ENCODE assay signal across 8 cellular contexts in genomic region chr1:2786329-2787162, GRCh38. TPM values are rescaled to one million over a fixed set of nuclear protein-coding genes. Genes with fewer than 3 reads are reported as not detected.
DNase-seq lines count a peak whose midpoint lies in the region; ATAC-seq and TF ChIP-seq lines count a peak whose summit lies in the region.

No MANE protein-coding gene starts in this region.

- no peak for TF ChIP-seq POLR2A in GM18505 (IDR thresholded peaks at IDR 0.05; ENCODE audit: borderline replicate concordance, extremely low read depth, insufficient read depth, insufficient read length)

- intact Hi-C loops in Right ventricle myocardium superior (cut with DNase I): loop anchor here (5.0 kb wide), 1 partner anchor 369 kb away; no protein-coding TSS in a partner anchor

- ATAC-seq in Right ventricle myocardium superior (ENCODE audit: poor library complexity) (no peak), GM18505 (IDR thresholded peaks at IDR 0.05; ENCODE audit: unreplicated experiment) (no peak)

- DNase-seq in CMK (ENCODE audit: low read depth): peak; percentile 35
- peak; percentile 74 for DNase-seq in NAMALWA (ENCODE audit: low spot score)
- peak; percentile 78 for DNase-seq in activated T-cell treated with anti-CD3 and anti-CD28 coated beads, Interleukin-2, amount 50 U/mL, for 1 hour
- peak; percentile 67 for DNase-seq in Right ventricle myocardium superior
- DNase-seq in stimulated activated CD4-positive, alpha-beta T cell treated with anti-CD3 and anti-CD28 coated beads, Interleukin-1b, Interleukin-23, amount 100 ng/mL, for 1 hour (ENCODE audit: low read depth in 2 of 2): peak; percentile 49 to 60
- no peak for DNase-seq in NCI-H1694 (lab: John Stamatoyannopoulos, UW)
- DNase-seq in A172 (ENCODE audit: low spot score): no peak

RNA-seq across cellular contexts. Expression of gene TTC34, which starts 14.9 kb away (rescaled TPM):
- total RNA-seq in Right ventricle myocardium superior: 0.56 TPM
- total RNA-seq in A172 (2014; rRNA removed; shearing (Covaris generic)): 0.07 TPM in 1 of 2 replicates, not detected in the other

Comparison
In these comparisons a context has a peak if more than half of its experiments do, and no peak if none do; other contexts are left out.
1. DNase-seq: peak in CMK (single experiment), NAMALWA (single experiment), activated T-cell treated with anti-CD3 and anti-CD28 coated beads, Interleukin-2, amount 50 U/mL, for 1 hour (single experiment), Right ventricle myocardium superior (single experiment) and stimulated activated CD4-positive, alpha-beta T cell treated with anti-CD3 and anti-CD28 coated beads, Interleukin-1b, Interleukin-23, amount 100 ng/mL, for 1 hour (2 of 2); none in NCI-H1694 (single experiment) and A172 (single experiment).